In the genomic region with DNA sequence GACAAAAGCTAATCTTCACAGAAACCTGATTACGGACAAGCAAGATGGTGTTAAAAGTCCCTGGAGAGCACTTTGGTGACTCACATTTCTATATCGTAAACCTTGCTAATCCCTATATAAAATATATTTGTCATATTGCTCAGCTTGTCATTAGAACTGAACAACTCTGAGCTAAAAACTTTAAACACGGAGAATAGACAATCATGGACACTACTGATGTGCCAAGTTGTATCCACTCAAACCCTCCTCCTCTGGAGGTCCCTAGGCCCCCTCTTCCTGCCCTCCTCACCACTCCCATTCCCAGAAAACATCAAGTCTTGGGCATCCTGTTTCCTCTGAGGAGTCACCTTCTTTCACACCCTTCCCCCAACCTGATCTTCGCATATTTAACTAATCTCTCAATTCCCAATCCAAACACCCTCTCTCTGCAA, we compare ENCODE assay signal across 14 cellular contexts.
DNase-seq lines count a peak whose midpoint lies in the region; ATAC-seq, FAIRE-seq and TF ChIP-seq lines count a peak whose summit lies in the region.
"Had no signal": no experiment of that assay in that cellular context is flagged by ENCODE, and none has a peak within 500 bp of the region (broad histone marks: within the 10 kb centered on the region; RNA-seq: fewer than 3 reads in every experiment).

No MANE protein-coding gene starts in this region.

- H3K27me3 ChIP-seq in HUES6 (ENCODE audit: control insufficient read depth, insufficient read depth, low read length), result no peaks in the 10 kb centered on the region
- no peaks in the 10 kb centered on the region for H3K27me3 ChIP-seq in endodermal cell (ENCODE audit: control insufficient read depth, insufficient read depth, low read length, poor library complexity, severe bottlenecking)
- H3K27me3 ChIP-seq in trophoblast cell (ENCODE audit: insufficient read depth, low read length), result no peaks in the 10 kb centered on the region

- H3K9me3 ChIP-seq in A549 (0 out of 3 replicates have a peak, but pooled peaks cover 5% of the 10 kb centered on the region), HUES6 (ENCODE audit: control insufficient read depth, insufficient read depth, low read depth, low read length) (0 out of 2 replicates have a peak, but pooled peaks cover 2% of the 10 kb centered on the region), endodermal cell (ENCODE audit: control insufficient read depth, low read length) (no peaks in the 10 kb centered on the region), trophoblast cell (ENCODE audit: insufficient read depth, low read depth, low read length) (no peaks in the 10 kb centered on the region)

- H3K36me3 ChIP-seq in HUES6 (ENCODE audit: control insufficient read depth, insufficient read depth, low read length) (no peaks in the 10 kb centered on the region), endodermal cell (ENCODE audit: control insufficient read depth, insufficient read depth, low read length) (no peaks in the 10 kb centered on the region), trophoblast cell (ENCODE audit: control insufficient read depth in 1 of 2, insufficient read depth in 2 of 2, low read length in 2 of 2) (no peaks in the 10 kb centered on the region)

- peak overlapping the region; percentile 2 for H3K27ac Mint-ChIP-seq in endodermal cell
- H3K27ac Mint-ChIP-seq: activated naive CD4-positive, alpha-beta T cell treated with anti-CD3 and anti-CD28 coated beads for 36 hours had no signal

- no peaks in the 10 kb centered on the region for H3K79me2 ChIP-seq in trophoblast cell (ENCODE audit: control insufficient read depth, insufficient read depth, low read length, poor library complexity)

- no peak for FAIRE-seq in A549 (lab: Jason Lieb, UNC)

- TF ChIP-seq CTCF in A549 (IDR thresholded peaks at IDR 0.05) (no peak), endodermal cell (conservative IDR thresholded peaks at IDR 0.05) (no peak)

- 63% methylated on average over 4 of the region's 4 CpGs for WGBS in A549 (ENCODE audit: missing lambda C conversion rate)
- 88 to 100% methylated on average over 3 to 4 of the region's 4 CpGs for WGBS in endodermal cell (ENCODE audit: insufficient coverage in 1 of 2, insufficient read length in 1 of 2), 2 experiments
- WGBS in trophoblast cell (ENCODE audit: extremely low coverage, insufficient coverage, insufficient read length), result 100% methylated on average over 1 of the region's 4 CpGs

- no peak overlapping the region for H4K8ac ChIP-seq in trophoblast cell (ENCODE audit: low read depth, low read length)

- H3K4me2 ChIP-seq in A549 (0 out of 3 replicates have a peak overlapping the region, but pooled peaks have one; percentile 78), trophoblast cell (ENCODE audit: low read length) (no peak overlapping the region)

- TF ChIP-seq EP300 in A549 (IDR thresholded peaks at IDR 0.05), result no peak

- H3K18ac ChIP-seq in trophoblast cell (ENCODE audit: low read length), result no peak overlapping the region

- peaks cover 23% of the 10 kb centered on the region for H3K4me1 Mint-ChIP-seq in endodermal cell

- H3K4me3 ChIP-seq in A549, result no peak overlapping the region
- H3K4me3 ChIP-seq in HUES6 (ENCODE audit: low read depth, low read length), result no peak overlapping the region
- no peak overlapping the region for H3K4me3 ChIP-seq in endodermal cell (ENCODE audit: low read length)
- no peak overlapping the region for H3K4me3 ChIP-seq in trophoblast cell (ENCODE audit: low read depth, low read length)

- no peak for TF ChIP-seq RAD21 in A549 (conservative IDR thresholded peaks at IDR 0.05 in 1 of 2, IDR thresholded peaks at IDR 0.05 in 1 of 2)

- no peaks in the 10 kb centered on the region for H3K27me3 Mint-ChIP-seq in endodermal cell (ENCODE audit: insufficient read depth)

- no peak overlapping the region for H3K4me3 Mint-ChIP-seq in endodermal cell
- H3K4me3 Mint-ChIP-seq: activated naive CD4-positive, alpha-beta T cell treated with anti-CD3 and anti-CD28 coated beads for 36 hours had no signal

- no peak overlapping the region for H2AK5ac ChIP-seq in trophoblast cell (ENCODE audit: low read length)

- no peak overlapping the region for H2BK5ac ChIP-seq in trophoblast cell (ENCODE audit: low read depth, low read length, poor library complexity)

- no peak overlapping the region for H4K12ac ChIP-seq in trophoblast cell (ENCODE audit: low read depth, low read length)

- no peak overlapping the region for H2AFZ ChIP-seq in trophoblast cell (ENCODE audit: insufficient read depth, low read length, poor library complexity)

- no peak for TF ChIP-seq POLR2A in A549 (IDR thresholded peaks at IDR 0.05; ENCODE audit: low read length)

- H4K91ac ChIP-seq in trophoblast cell (ENCODE audit: low read depth, low read length), result peak overlapping the region; percentile 51

- H3K27ac ChIP-seq in A549, result peak overlapping the region; percentile 92 to 95
- H3K27ac ChIP-seq in HUES6 (ENCODE audit: low read depth, low read length), result peak overlapping the region; percentile 30; the same call in 1 of the 2 replicates
- H3K27ac ChIP-seq in endodermal cell (ENCODE audit: low read depth, low read length), result no peak overlapping the region
- no peak overlapping the region for H3K27ac ChIP-seq in trophoblast cell (ENCODE audit: low read depth, low read length)

- H3K9ac ChIP-seq in HUES6 (ENCODE audit: low read length) (no peak overlapping the region), endodermal cell (ENCODE audit: extremely low read depth, low read length, poor library complexity, severe bottlenecking) (no peak overlapping the region), trophoblast cell (ENCODE audit: low read length) (no peak overlapping the region)

- H3K4ac ChIP-seq in trophoblast cell (ENCODE audit: low read depth, low read length), result no peak overlapping the region

- peaks cover 6% of the 10 kb centered on the region for H3K9me3 Mint-ChIP-seq in endodermal cell
- H3K9me3 Mint-ChIP-seq: activated naive CD4-positive, alpha-beta T cell treated with anti-CD3 and anti-CD28 coated beads for 36 hours had no signal

- H3K14ac ChIP-seq in trophoblast cell (ENCODE audit: low read length), result no peak overlapping the region

- H3K23ac ChIP-seq in trophoblast cell (ENCODE audit: low read length), result no peak overlapping the region

- H2BK12ac ChIP-seq in trophoblast cell (ENCODE audit: low read length), result peak overlapping the region; percentile 91

- peak overlapping the region; percentile 25 for H2BK120ac ChIP-seq in trophoblast cell (ENCODE audit: insufficient read depth, low read length, poor library complexity)

- H3K4me1 ChIP-seq in A549, result peaks cover 38% of the 10 kb centered on the region
- peaks cover 33% of the 10 kb centered on the region for H3K4me1 ChIP-seq in HUES6 (ENCODE audit: control insufficient read depth, insufficient read depth, low read length)
- H3K4me1 ChIP-seq in endodermal cell (ENCODE audit: control insufficient read depth, insufficient read depth, low read length), result no peaks in the 10 kb centered on the region
- peaks cover 0 to 13% of the 10 kb centered on the region in 2 experiments for H3K4me1 ChIP-seq in trophoblast cell (ENCODE audit: control insufficient read depth in 1 of 2, insufficient read depth in 2 of 2, low read length in 2 of 2)

- H3K79me1 ChIP-seq in trophoblast cell (ENCODE audit: low read length), result peaks cover 6% of the 10 kb centered on the region

- POLR2A ChIA-PET in A549 (lab: Yijun Ruan, JAX), result no interaction called here

- ATAC-seq in A549, result no peak
- no peak for ATAC-seq in HG03139 (IDR thresholded peaks at IDR 0.05; ENCODE audit: unreplicated experiment)

- no peaks in the 10 kb centered on the region for H3K36me3 Mint-ChIP-seq in endodermal cell (ENCODE audit: low read depth)

- no peak for DNase-seq in A549 (ENCODE audit: low read depth in 1 of 2, low spot score in 1 of 2)
- no peak for DNase-seq in endodermal cell
- no peak for DNase-seq in trophoblast cell
- no peak for DNase-seq in NCI-H510A (lab: John Stamatoyannopoulos, UW)
- no peak for DNase-seq in activated effector memory CD4-positive, alpha-beta T cell treated with Interleukin-2 at 50 U/mL for 16 hours
- no peak for DNase-seq in AML-193 (lab: John Stamatoyannopoulos, UW)
- DNase-seq: activated naive CD4-positive, alpha-beta T cell treated with anti-CD3 and anti-CD28 coated beads for 36 hours; central memory CD4-positive, alpha-beta T cell; DND-41; erythroblast; NCI-H1436; NCI-H748 treated with DMSO at 0.1 percent for 48 hours had no signal

- CTCF ChIA-PET in A549 (lab: Yijun Ruan, JAX), result no interaction called here

TF ChIP-seq in A549, 52 proteins besides CTCF, POLR2A, EP300 and RAD21:
- no peak for TF ChIP-seq FOSL2 (IDR thresholded peaks at IDR 0.05)
- 0 out of 2 replicates have a peak, but pooled peaks have one; percentile 7 for TF ChIP-seq FOSL2 (CRISPR knock-in tag; IDR thresholded peaks at IDR 0.05)
- no peak for TF ChIP-seq KDM1A (IDR thresholded peaks at IDR 0.05; ENCODE audit: low read depth)

Comparison
In these comparisons a context has a peak if more than half of its experiments do, and no peak if none do; other contexts are left out.
1. H3K27ac ChIP-seq: peak in A549 (2 of 2) and HUES6 (single experiment); none in endodermal cell (single experiment) and trophoblast cell (single experiment).